ENCODE assay signal across 8 cellular contexts in the genomic region with DNA sequence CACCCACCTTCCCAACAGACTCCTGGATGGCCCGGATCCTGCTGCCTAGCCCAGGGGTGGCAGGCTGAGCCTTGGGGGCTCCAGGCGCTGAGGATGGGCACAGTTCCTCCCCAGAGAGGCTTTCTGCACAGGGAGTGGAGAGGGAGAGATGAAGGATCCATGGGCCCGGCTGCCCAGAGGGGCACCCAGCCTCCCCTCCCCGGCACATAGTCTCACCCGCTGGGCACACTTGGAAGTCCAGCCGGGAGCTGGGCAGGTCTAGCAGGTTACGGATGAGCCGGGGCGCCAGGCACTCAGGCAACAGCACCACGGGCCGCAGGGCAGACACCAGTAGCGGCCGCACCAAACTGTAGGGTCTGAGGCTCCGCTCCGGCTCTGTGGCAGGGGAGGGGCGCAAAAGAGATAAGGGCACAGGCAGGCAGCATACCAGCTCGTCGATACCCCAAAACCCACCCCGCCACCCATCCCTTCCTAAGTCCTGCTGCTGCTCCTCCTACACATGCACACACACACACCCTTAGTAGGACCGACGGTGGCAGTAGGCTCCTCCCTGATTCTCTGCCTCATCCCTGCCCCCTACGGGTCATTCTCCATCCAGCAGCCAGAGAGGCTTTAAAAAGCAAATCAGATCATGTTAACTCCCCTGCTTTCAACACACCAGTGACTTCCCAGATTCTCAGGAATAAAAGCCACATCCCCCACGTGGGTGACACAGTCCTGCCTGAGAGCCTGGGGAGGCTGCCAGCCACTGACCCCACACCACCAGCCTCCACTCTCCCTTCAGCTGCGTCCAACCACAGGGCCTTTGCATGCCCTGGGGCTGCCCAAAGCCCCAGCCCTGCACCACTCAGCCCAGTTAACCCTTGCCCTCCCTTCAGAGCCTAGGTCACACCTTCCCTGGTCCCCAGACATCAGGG. TPM values are rescaled to one million over a fixed set of nuclear protein-coding genes. Genes with fewer than 3 reads are reported as not detected.
DNase-seq lines count a peak whose midpoint lies in the region; ATAC-seq and TF ChIP-seq lines count a peak whose summit lies in the region.

No MANE protein-coding gene starts in this region.

- H3K36me3 ChIP-seq in HAP-1 (replicated peaks) (no peaks in the 10 kb centered on the region; the same call in none of the 2 replicates), vagina (no peaks in the 10 kb centered on the region)

- no peak overlapping the region for H3K27ac ChIP-seq in vagina

- TF ChIP-seq CTCF in vagina (IDR thresholded peaks at IDR 0.05), result no peak

- H3K4me1 ChIP-seq in HAP-1 (no peaks in the 10 kb centered on the region), vagina (no peaks in the 10 kb centered on the region)

- no peaks in the 10 kb centered on the region for H3K9me3 ChIP-seq in HAP-1
- no peaks in the 10 kb centered on the region for H3K9me3 ChIP-seq in vagina

- no peaks in the 10 kb centered on the region for H3K36me3 Mint-ChIP-seq in T-helper 2 cell treated with Interferon-gamma antibody and Interleukin-4, amounts not matched to agents 5 μg/mL and 100 μg/mL, for 36 hours (ENCODE audit: low read depth)
- no peaks in the 10 kb centered on the region for H3K36me3 Mint-ChIP-seq in naive B cell

- no peaks in the 10 kb centered on the region for H3K27me3 ChIP-seq in HAP-1 (ENCODE audit: low read depth)
- no peaks in the 10 kb centered on the region for H3K27me3 ChIP-seq in vagina

- in situ Hi-C loops in HAP-1 (cut with MboI; ENCODE audit: low sequenced_read_pairs) (no loop called here), T47D (cut with HindIII; ENCODE audit: low pct_unique_long_range_greater_than_20kb, low sequenced_read_pairs) (no loop called here)

- H3K4me3 ChIP-seq in HAP-1, result no peak overlapping the region
- no peak overlapping the region for H3K4me3 ChIP-seq in vagina

- peaks cover 15% of the 10 kb centered on the region for H3K4me1 Mint-ChIP-seq in T-helper 2 cell treated with Interferon-gamma antibody and Interleukin-4, amounts not matched to agents 5 μg/mL and 100 μg/mL, for 36 hours (ENCODE audit: low read depth)
- peaks cover 12 to 42% (median 26%) of the 10 kb centered on the region in 3 donors for H3K4me1 Mint-ChIP-seq in naive B cell

- no peak overlapping the region for H3K4me3 Mint-ChIP-seq in T-helper 2 cell treated with Interferon-gamma antibody and Interleukin-4, amounts not matched to agents 5 μg/mL and 100 μg/mL, for 36 hours
- H3K4me3 Mint-ChIP-seq in naive B cell, result no peak overlapping the region

- TF ChIP-seq POLR2A in vagina (IDR thresholded peaks at IDR 0.05), result no peak

- ATAC-seq in naive B cell (ENCODE audit: low read depth in 2 of 2) (peak; percentile 65 to 70), GM21390 (IDR thresholded peaks at IDR 0.05; ENCODE audit: unreplicated experiment) (no peak)

- H3K27ac Mint-ChIP-seq in T-helper 2 cell treated with Interferon-gamma antibody and Interleukin-4, amounts not matched to agents 5 μg/mL and 100 μg/mL, for 36 hours, result no peak overlapping the region
- H3K27ac Mint-ChIP-seq in naive B cell, result peak overlapping the region in 2 of 6 donors; percentile 71 to 77

- DNase-seq in AML-193 (lab: John Stamatoyannopoulos, UW) (peak; percentile 74 to 75), HAP-1 (ENCODE audit: low spot score in 2 of 2) (peak; percentile 51 to 71), T47D (ENCODE audit: low read depth in 1 of 2, low spot score in 1 of 2) (peak; percentile 47 to 58), naive B cell (peak; percentile 29), Ammon's horn (ENCODE audit: low spot score) (no peak), vagina (ENCODE audit: extremely low spot score in 2 of 2) (no peak)
- peak; percentile 27 for DNase-seq in T-helper 2 cell treated with Interferon-gamma antibody and Interleukin-4, amounts not matched to agents 5 μg/mL and 100 μg/mL, for 36 hours (ENCODE audit: low spot score)

- no peaks in the 10 kb centered on the region for H3K9me3 Mint-ChIP-seq in T-helper 2 cell treated with Interferon-gamma antibody and Interleukin-4, amounts not matched to agents 5 μg/mL and 100 μg/mL, for 36 hours
- H3K9me3 Mint-ChIP-seq in naive B cell, result no peaks in the 10 kb centered on the region

- no peaks in the 10 kb centered on the region for H3K27me3 Mint-ChIP-seq in T-helper 2 cell treated with Interferon-gamma antibody and Interleukin-4, amounts not matched to agents 5 μg/mL and 100 μg/mL, for 36 hours (ENCODE audit: low read depth)
- peaks cover 0 to 30% (median 8%) of the 10 kb centered on the region in 3 donors for H3K27me3 Mint-ChIP-seq in naive B cell

- intact Hi-C loops in vagina (cut with DNase I), result no loop called here

RNA-seq across cellular contexts. Expression of gene MFNG, which starts 6.5 kb away (rescaled TPM):
- polyA plus RNA-seq in naive B cell (ENCODE audit: low read depth in 6 of 6), result 100 to 1,000 TPM; 145 to 298 (median 186) TPM
- 15.2 TPM for total RNA-seq in vagina

RNA-seq across cellular contexts. Expression of gene CARD10, which starts 26.5 kb away (rescaled TPM):
- polyA plus RNA-seq in naive B cell (ENCODE audit: low read depth in 6 of 6), result not detected
- total RNA-seq in vagina, result 11.0 TPM

Comparison
In these comparisons a context has a peak if more than half of its experiments do, and no peak if none do; other contexts are left out.
1. DNase-seq: peak in AML-193 (2 of 2), HAP-1 (2 of 2), T-helper 2 cell treated with Interferon-gamma antibody and Interleukin-4, amounts not matched to agents 5 μg/mL and 100 μg/mL, for 36 hours (single experiment), T47D (2 of 2) and naive B cell (single experiment); none in Ammon's horn (single experiment) and vagina (0 of 2).